7 cellular contexts compared by ENCODE assay signal in genomic region chrX:39336709-39337294, GRCh38.
DNase-seq lines count a peak whose midpoint lies in the region; ATAC-seq and TF ChIP-seq lines count a peak whose summit lies in the region.

No MANE protein-coding gene starts in this region.

- no peaks in the 10 kb centered on the region for H3K79me2 ChIP-seq in GM23338 (replicated peaks; ENCODE audit: insufficient read depth)

- H3K9me2 ChIP-seq in GM23338 (ENCODE audit: insufficient read depth), result no peaks in the 10 kb centered on the region

- H3K4me1 Mint-ChIP-seq in GM23338, result no peaks in the 10 kb centered on the region

- DNase-seq in NCI-H345 (lab: John Stamatoyannopoulos, UW) (peak; percentile 85), coronary artery (ENCODE audit: low spot score) (no peak), foreskin keratinocyte (no peak), GM23338 (ENCODE audit: low spot score) (no peak)
- DNase-seq in stimulated activated CD8-positive, alpha-beta memory T cell treated with anti-CD3 and anti-CD28 coated beads, Interleukin-4, amount 100 ng/mL, for 48 hours, result peak; percentile 43

- H3K9me3 Mint-ChIP-seq in GM23338, result no peaks in the 10 kb centered on the region

- H3K27me3 Mint-ChIP-seq in GM23338 (ENCODE audit: insufficient read depth, low read depth, poor library complexity), result no peaks in the 10 kb centered on the region

- H3F3A ChIP-seq in GM23338 (replicated peaks; ENCODE audit: low read depth), result no peaks in the 10 kb centered on the region

- H3K27me3 ChIP-seq in foreskin keratinocyte (no peaks in the 10 kb centered on the region), GM23338 (ENCODE audit: insufficient read depth) (no peaks in the 10 kb centered on the region)

- no peak overlapping the region for H3K27ac Mint-ChIP-seq in GM23338

- no peaks in the 10 kb centered on the region for H3K36me3 Mint-ChIP-seq in GM23338 (ENCODE audit: low read depth)

- H3K27ac ChIP-seq in coronary artery, result peak overlapping the region; percentile 46 to 50
- no peak overlapping the region for H3K27ac ChIP-seq in foreskin keratinocyte
- no peak overlapping the region for H3K27ac ChIP-seq in GM23338 (ENCODE audit: low read depth)

- TF ChIP-seq CTCF in coronary artery (IDR thresholded peaks at IDR 0.05), result no peak
- TF ChIP-seq CTCF in foreskin keratinocyte (conservative IDR thresholded peaks at IDR 0.05), result no peak
- no peak for TF ChIP-seq CTCF in GM23338 (conservative IDR thresholded peaks at IDR 0.05; ENCODE audit: low read depth in 2 of 2)

- no peak overlapping the region for H2AFZ ChIP-seq in GM23338

- H4K20me1 ChIP-seq in GM23338 (replicated peaks; ENCODE audit: insufficient read depth), result no peaks in the 10 kb centered on the region

- ATAC-seq in GM18867 (IDR thresholded peaks at IDR 0.05; ENCODE audit: unreplicated experiment), result peak; percentile 81
- peak; percentile 90 for ATAC-seq in HG02678 (IDR thresholded peaks at IDR 0.05; ENCODE audit: unreplicated experiment)
- no peak for ATAC-seq in foreskin keratinocyte
- ATAC-seq in GM23338, result no peak

- H3K4me3 ChIP-seq in coronary artery (no peak overlapping the region), GM23338 (no peak overlapping the region)

- no peak overlapping the region for H3K4me3 Mint-ChIP-seq in GM23338

- no peak overlapping the region for H3K4me2 ChIP-seq in GM23338

- H3K4me1 ChIP-seq in foreskin keratinocyte (no peaks in the 10 kb centered on the region), GM23338 (ENCODE audit: insufficient read depth) (no peaks in the 10 kb centered on the region)

- no peaks in the 10 kb centered on the region for H3K36me3 ChIP-seq in GM23338 (ENCODE audit: insufficient read depth)

TF ChIP-seq in GM23338, 12 proteins besides CTCF, POLR2A, EP300 and RAD21:
- TF ChIP-seq POLR2AphosphoS5 (IDR thresholded peaks at IDR 0.05; ENCODE audit: low read depth) (no peak), EZH2phosphoT487 (IDR thresholded peaks at IDR 0.05; ENCODE audit: unreplicated experiment) (no peak), ZNF462 (CRISPR knock-in tag; IDR thresholded peaks at IDR 0.05) (no peak), ZNF331 (CRISPR knock-in tag; IDR thresholded peaks at IDR 0.05; ENCODE audit: low read depth) (no peak), ETS1 (IDR thresholded peaks at IDR 0.05) (no peak), JUNB (IDR thresholded peaks at IDR 0.05; ENCODE audit: unreplicated experiment) (no peak), ZNF114 (CRISPR knock-in tag; IDR thresholded peaks at IDR 0.05) (no peak), REST (IDR thresholded peaks at IDR 0.05; ENCODE audit: unreplicated experiment) (no peak), NANOG (IDR thresholded peaks at IDR 0.05; ENCODE audit: borderline replicate concordance) (no peak), EZH2 (IDR thresholded peaks at IDR 0.05; ENCODE audit: low read depth, unreplicated experiment) (no peak)

Comparison
In these comparisons a context has a peak if more than half of its experiments do, and no peak if none do; other contexts are left out.
1. ATAC-seq: peak in GM18867 (single experiment) and HG02678 (single experiment); none in foreskin keratinocyte (single experiment) and GM23338 (single experiment).
2. DNase-seq: peak in NCI-H345 (single experiment) and stimulated activated CD8-positive, alpha-beta memory T cell treated with anti-CD3 and anti-CD28 coated beads, Interleukin-4, amount 100 ng/mL, for 48 hours (single experiment); none in coronary artery (single experiment), foreskin keratinocyte (0 of 2) and GM23338 (single experiment).
3. H3K27ac ChIP-seq: peak in coronary artery (2 of 2); none in foreskin keratinocyte (single experiment) and GM23338 (single experiment).